ENCODE assay signal across 25 cellular contexts in the genomic region with DNA sequence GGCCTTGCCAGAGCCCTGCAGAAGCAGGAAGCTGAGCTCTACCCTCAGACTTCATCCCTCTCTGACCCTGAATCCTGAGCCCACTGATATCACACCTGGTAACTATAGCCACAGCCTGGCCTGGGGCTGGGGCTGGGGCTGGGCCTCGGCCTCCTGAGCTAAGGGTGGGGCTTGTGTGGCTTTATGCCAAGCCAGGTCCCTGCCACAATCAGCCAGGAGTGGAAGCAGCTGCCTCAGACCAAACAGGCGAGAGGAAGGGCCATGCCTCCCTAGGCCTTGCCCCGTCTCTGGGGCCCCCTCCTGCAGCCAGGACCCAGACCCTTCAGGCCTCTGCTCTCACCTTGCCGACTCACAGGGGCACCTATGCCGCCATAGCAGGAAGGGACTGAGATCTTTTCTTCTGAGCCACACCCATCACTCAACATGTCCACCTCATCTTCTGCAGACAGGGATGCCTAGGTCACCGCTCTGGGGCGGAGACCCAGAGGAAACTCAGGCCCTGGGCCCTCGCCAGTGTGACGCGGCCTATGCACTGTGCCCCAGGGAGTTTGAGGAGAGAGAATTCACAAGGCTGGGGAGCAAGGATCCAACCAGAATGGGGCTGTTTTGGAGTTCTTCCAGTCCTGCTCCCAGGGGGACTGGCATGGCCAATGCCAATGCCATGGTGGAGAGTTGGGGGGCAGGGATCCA. TPM values are rescaled to one million over a fixed set of nuclear protein-coding genes. Genes with fewer than 3 reads are reported as not detected.
DNase-seq lines count a peak whose midpoint lies in the region; ATAC-seq and TF ChIP-seq lines count a peak whose summit lies in the region.
"Had no signal": no experiment of that assay in that cellular context is flagged by ENCODE, and none has a peak within 500 bp of the region (broad histone marks: within the 10 kb centered on the region; RNA-seq: fewer than 3 reads in every experiment).

No MANE protein-coding gene starts in this region.

- TF ChIP-seq CTCF in IMR-90 (conservative IDR thresholded peaks at IDR 0.05; ENCODE audit: low read depth, low read length), result no peak
- no peak for TF ChIP-seq CTCF in prostate gland (IDR thresholded peaks at IDR 0.05)
- TF ChIP-seq CTCF in omental fat pad (IDR thresholded peaks at IDR 0.05), result no peak
- TF ChIP-seq CTCF in GM23338 (conservative IDR thresholded peaks at IDR 0.05; ENCODE audit: low read depth in 2 of 2), result no peak

- no peak overlapping the region for H3K56ac ChIP-seq in IMR-90 (ENCODE audit: extremely low read depth, insufficient read depth, low read length)

- H3K4me3 Mint-ChIP-seq in activated naive CD4-positive, alpha-beta T cell treated with anti-CD3 and anti-CD28 coated beads for 36 hours, result no peak overlapping the region
- no peak overlapping the region for H3K4me3 Mint-ChIP-seq in activated T-helper 17 cell treated with anti-CD3 and anti-CD28 coated beads, Interleukin-2, amount 50 U/mL, for 72 hours
- no peak overlapping the region for H3K4me3 Mint-ChIP-seq in stimulated activated memory B cell treated with anti-CD40 and anti-IgM and Interleukin-4, amounts not matched to agents 10 μg/mL and 1 μg/mL and 100 μg/mL, for 72 hours
- no peak overlapping the region for H3K4me3 Mint-ChIP-seq in GM23338
- H3K4me3 Mint-ChIP-seq: brain; T-helper 1 cell treated with Interleukin-12 subunit alpha and Interleukin-12 subunit beta and Interleukin-4 antibody, amounts not matched to agents 30 μg/mL and 1 μg/mL, for 36 hours had no signal

- intact Hi-C loops in activated naive CD4-positive, alpha-beta T cell treated with anti-CD3 and anti-CD28 coated beads for 36 hours (cut with micrococcal nuclease), result loop anchor here (10.0 kb wide), 1 partner anchor 1056 kb away; a partner anchor contains a TSS
- intact Hi-C loops in IMR-90 (cut with micrococcal nuclease), result no loop called here
- intact Hi-C loops in prostate gland (cut with DNase I), result no loop called here

- H3K9me2 ChIP-seq in GM23338 (ENCODE audit: insufficient read depth), result no peaks in the 10 kb centered on the region

- H2BK5ac ChIP-seq in IMR-90 (ENCODE audit: low read depth, low read length, poor library complexity, severe bottlenecking), result no peak overlapping the region

- H2AK5ac ChIP-seq in IMR-90 (ENCODE audit: low read depth, low read length), result no peak overlapping the region

- in situ Hi-C loops in IMR-90 (cut with MboI; ENCODE audit: low sequenced_read_pairs), result no loop called here

- 0 out of 2 replicates have a peak, but pooled peaks cover 6% of the 10 kb centered on the region for H3K79me2 ChIP-seq in GM23338 (replicated peaks; ENCODE audit: insufficient read depth)

- H2BK15ac ChIP-seq in IMR-90 (ENCODE audit: low read depth, low read length), result no peak overlapping the region

- H3K4ac ChIP-seq in IMR-90 (ENCODE audit: low read depth, low read length), result no peak overlapping the region; the same call in 1 of the 2 replicates

- H3K4me3 ChIP-seq in IMR-90 (ENCODE audit: insufficient read depth, low read depth, low read length) (no peak overlapping the region), prostate gland (no peak overlapping the region), GM23338 (no peak overlapping the region)
- H3K4me3 ChIP-seq: adrenal gland, suprapubic skin had no signal

- dilution Hi-C loops in IMR-90 (cut with HindIII; ENCODE audit: low sequenced_read_pairs, unreplicated experiment), result no loop called here

- no peaks in the 10 kb centered on the region; the same call in 1 of the 2 replicates for H3K36me3 ChIP-seq in IMR-90 (ENCODE audit: control insufficient read depth, insufficient read depth, low read length)
- no peaks in the 10 kb centered on the region for H3K36me3 ChIP-seq in prostate gland
- no peaks in the 10 kb centered on the region for H3K36me3 ChIP-seq in GM23338 (ENCODE audit: insufficient read depth)
- H3K36me3 ChIP-seq: adrenal gland had no signal

- 0 out of 2 replicates have a peak, but pooled peaks cover under 1% of the 10 kb centered on the region for H3F3A ChIP-seq in GM23338 (replicated peaks; ENCODE audit: low read depth)

- no peaks in the 10 kb centered on the region for H3K27me3 Mint-ChIP-seq in activated naive CD4-positive, alpha-beta T cell treated with anti-CD3 and anti-CD28 coated beads for 36 hours (ENCODE audit: low read depth)
- H3K27me3 Mint-ChIP-seq in activated T-helper 17 cell treated with anti-CD3 and anti-CD28 coated beads, Interleukin-2, amount 50 U/mL, for 72 hours, result no peaks in the 10 kb centered on the region
- no peaks in the 10 kb centered on the region for H3K27me3 Mint-ChIP-seq in stimulated activated memory B cell treated with anti-CD40 and anti-IgM and Interleukin-4, amounts not matched to agents 10 μg/mL and 1 μg/mL and 100 μg/mL, for 72 hours
- peaks cover 5% of the 10 kb centered on the region for H3K27me3 Mint-ChIP-seq in GM23338 (ENCODE audit: insufficient read depth, low read depth, poor library complexity)
- H3K27me3 Mint-ChIP-seq: brain had no signal

- H4K20me1 ChIP-seq in IMR-90 (ENCODE audit: insufficient read depth, low read length) (no peaks in the 10 kb centered on the region), GM23338 (replicated peaks; ENCODE audit: insufficient read depth) (no peaks in the 10 kb centered on the region)

- CTCF ChIA-PET in activated naive CD4-positive, alpha-beta T cell treated with anti-CD3 and anti-CD28 coated beads for 36 hours (lab: Charles Lee), result interaction anchor here (0.6 to 1.8 kb wide), 4 partner anchors 12 to 39 kb away, joined by 3 to 8 read pairs (median 4); no protein-coding TSS in a partner anchor
- CTCF ChIA-PET in IMR-90 (lab: Yijun Ruan, JAX), result no interaction called here

- H3K23ac ChIP-seq in IMR-90 (ENCODE audit: low read depth, low read length), result no peak overlapping the region

- no peak for DNase-seq in activated naive CD4-positive, alpha-beta T cell treated with anti-CD3 and anti-CD28 coated beads, Interleukin-2, amount 50 U/mL, for 72 hours (ENCODE audit: low spot score in 2 of 2)
- DNase-seq in activated naive CD4-positive, alpha-beta T cell treated with anti-CD3 and anti-CD28 coated beads for 36 hours, result no peak
- DNase-seq in IMR-90, result no peak
- no peak for DNase-seq in prostate gland (ENCODE audit: low spot score)
- no peak for DNase-seq in omental fat pad (ENCODE audit: low spot score)
- no peak for DNase-seq in GM23338 (ENCODE audit: low spot score)
- DNase-seq: ACHN; activated CD4-positive, alpha-beta T cell treated with anti-CD3 and anti-CD28 coated beads for 4 hours; adrenal gland; Kasumi-1; NCI-H2171; NCI-H526; RPMI8226 had no signal

- TF ChIP-seq POLR2A in IMR-90 (IDR thresholded peaks at IDR 0.05; ENCODE audit: low read depth, low read length) (no peak), prostate gland (IDR thresholded peaks at IDR 0.05) (no peak)

- ATAC-seq in activated naive CD4-positive, alpha-beta T cell treated with anti-CD3 and anti-CD28 coated beads, Interleukin-2, amount 50 U/mL, for 72 hours, result no peak
- ATAC-seq in IMR-90 (ENCODE audit: low read depth), result no peak
- ATAC-seq in activated T-helper 17 cell treated with anti-CD3 and anti-CD28 coated beads, Interleukin-2, amount 50 U/mL, for 72 hours (replicated peaks), result no peak
- no peak for ATAC-seq in stimulated activated memory B cell treated with anti-CD40 and anti-IgM and Interleukin-4, amounts not matched to agents 10 μg/mL and 1 μg/mL and 100 μg/mL, for 72 hours
- ATAC-seq in omental fat pad (ENCODE audit: low FRiP score), result no peak
- no peak for ATAC-seq in GM23338

- H2AK9ac ChIP-seq in IMR-90 (replicated peaks; ENCODE audit: low read depth, low read length, poor library complexity), result peak overlapping the region; percentile 68

- POLR2A ChIA-PET in IMR-90 (lab: Charles Lee; ENCODE audit: unreplicated experiment), result no interaction called here

- peak overlapping the region; percentile 16 for H2AFZ ChIP-seq in IMR-90 (replicated peaks; ENCODE audit: low read length, poor library complexity)
- H2AFZ ChIP-seq in GM23338, result no peak overlapping the region

- peaks cover 9 to 50% of the 10 kb centered on the region in 2 experiments; a peak in 3 of 4 replicates for H3K79me1 ChIP-seq in IMR-90 (ENCODE audit: low read depth in 1 of 2, low read length in 2 of 2)

- peaks cover 25% of the 10 kb centered on the region for H3K9me1 ChIP-seq in IMR-90 (ENCODE audit: insufficient read depth, low read length)

- no peaks in the 10 kb centered on the region for H3K27me3 ChIP-seq in IMR-90 (ENCODE audit: control insufficient read depth, insufficient read depth, low read length)
- H3K27me3 ChIP-seq in prostate gland (replicated peaks; ENCODE audit: insufficient read depth), result no peaks in the 10 kb centered on the region
- no peaks in the 10 kb centered on the region for H3K27me3 ChIP-seq in GM23338 (ENCODE audit: insufficient read depth)
- H3K27me3 ChIP-seq: adrenal gland, neutrophil, suprapubic skin had no signal

- H3K4me2 ChIP-seq in IMR-90 (ENCODE audit: low read depth, low read length), result no peak overlapping the region
- no peak overlapping the region for H3K4me2 ChIP-seq in GM23338

- H3K9me3 ChIP-seq in IMR-90 (ENCODE audit: control insufficient read depth, insufficient read depth, low read length), result no peaks in the 10 kb centered on the region
- no peaks in the 10 kb centered on the region for H3K9me3 ChIP-seq in prostate gland
- H3K9me3 ChIP-seq: adrenal gland, neutrophil, suprapubic skin had no signal

- no peak overlapping the region for H3K18ac ChIP-seq in IMR-90 (ENCODE audit: low read depth, low read length)

- no peaks in the 10 kb centered on the region for H3K36me3 Mint-ChIP-seq in activated naive CD4-positive, alpha-beta T cell treated with anti-CD3 and anti-CD28 coated beads, Interleukin-2, amount 50 U/mL, for 72 hours
- H3K36me3 Mint-ChIP-seq in activated naive CD4-positive, alpha-beta T cell treated with anti-CD3 and anti-CD28 coated beads for 36 hours (ENCODE audit: low read depth), result peaks cover 2% of the 10 kb centered on the region
- no peaks in the 10 kb centered on the region for H3K36me3 Mint-ChIP-seq in activated T-helper 17 cell treated with anti-CD3 and anti-CD28 coated beads, Interleukin-2, amount 50 U/mL, for 72 hours (ENCODE audit: low read depth)
- peaks cover 21% of the 10 kb centered on the region for H3K36me3 Mint-ChIP-seq in stimulated activated memory B cell treated with anti-CD40 and anti-IgM and Interleukin-4, amounts not matched to agents 10 μg/mL and 1 μg/mL and 100 μg/mL, for 72 hours
- H3K36me3 Mint-ChIP-seq in GM23338 (ENCODE audit: low read depth), result no peaks in the 10 kb centered on the region
- H3K36me3 Mint-ChIP-seq: brain had no signal

- no peak for TF ChIP-seq RAD21 in IMR-90 (IDR thresholded peaks at IDR 0.05; ENCODE audit: low read length)

- 88% methylated on average over 3 of the region's 10 CpGs; no CpG with 5 or more reads in 1 of the 2 experiments for WGBS in IMR-90 (ENCODE audit: extremely low coverage in 2 of 2, insufficient read length in 1 of 2), 2 experiments
- WGBS in prostate gland, result 85% methylated on average over 8 of the region's 10 CpGs

- H2BK20ac ChIP-seq in IMR-90 (ENCODE audit: low read depth, low read length), result no peak overlapping the region

- H4K5ac ChIP-seq in IMR-90 (ENCODE audit: low read depth, low read length), result no peak overlapping the region

- peaks cover 15% of the 10 kb centered on the region for H3K4me1 ChIP-seq in IMR-90 (ENCODE audit: control insufficient read depth, insufficient read depth, low read length)
- no peaks in the 10 kb centered on the region for H3K4me1 ChIP-seq in prostate gland (replicated peaks)
- peaks cover 5% of the 10 kb centered on the region; the same call in 1 of the 2 replicates for H3K4me1 ChIP-seq in GM23338 (ENCODE audit: insufficient read depth)

- no peak overlapping the region for H3K9ac ChIP-seq in IMR-90 (ENCODE audit: low read depth, low read length)

- peak overlapping the region; percentile 47; the same call in 1 of the 2 replicates for H4K91ac ChIP-seq in IMR-90 (ENCODE audit: insufficient read depth, low read depth, low read length)

- no peaks in the 10 kb centered on the region for H3K9me3 Mint-ChIP-seq in activated naive CD4-positive, alpha-beta T cell treated with anti-CD3 and anti-CD28 coated beads, Interleukin-2, amount 50 U/mL, for 72 hours
- H3K9me3 Mint-ChIP-seq in activated naive CD4-positive, alpha-beta T cell treated with anti-CD3 and anti-CD28 coated beads for 36 hours, result no peaks in the 10 kb centered on the region
- no peaks in the 10 kb centered on the region for H3K9me3 Mint-ChIP-seq in activated T-helper 17 cell treated with anti-CD3 and anti-CD28 coated beads, Interleukin-2, amount 50 U/mL, for 72 hours
- H3K9me3 Mint-ChIP-seq in stimulated activated memory B cell treated with anti-CD40 and anti-IgM and Interleukin-4, amounts not matched to agents 10 μg/mL and 1 μg/mL and 100 μg/mL, for 72 hours, result no peaks in the 10 kb centered on the region
- no peaks in the 10 kb centered on the region for H3K9me3 Mint-ChIP-seq in GM23338
- H3K9me3 Mint-ChIP-seq: brain; T-helper 1 cell treated with Interleukin-12 subunit alpha and Interleukin-12 subunit beta and Interleukin-4 antibody, amounts not matched to agents 30 μg/mL and 1 μg/mL, for 36 hours had no signal

- peak overlapping the region; percentile 61 to 77 for H3K27ac Mint-ChIP-seq in activated naive CD4-positive, alpha-beta T cell treated with anti-CD3 and anti-CD28 coated beads, Interleukin-2, amount 50 U/mL, for 72 hours
- H3K27ac Mint-ChIP-seq in activated naive CD4-positive, alpha-beta T cell treated with anti-CD3 and anti-CD28 coated beads for 36 hours, result no peak overlapping the region
- H3K27ac Mint-ChIP-seq in activated T-helper 17 cell treated with anti-CD3 and anti-CD28 coated beads, Interleukin-2, amount 50 U/mL, for 72 hours, result peak overlapping the region; percentile 58
- peak overlapping the region; percentile 75 for H3K27ac Mint-ChIP-seq in stimulated activated memory B cell treated with anti-CD40 and anti-IgM and Interleukin-4, amounts not matched to agents 10 μg/mL and 1 μg/mL and 100 μg/mL, for 72 hours
- H3K27ac Mint-ChIP-seq in GM23338, result no peak overlapping the region

- H2BK120ac ChIP-seq in IMR-90 (ENCODE audit: low read depth, low read length), result no peak overlapping the region

- no peak overlapping the region for H3K27ac ChIP-seq in IMR-90 (ENCODE audit: insufficient read depth, low read length)
- H3K27ac ChIP-seq in prostate gland, result no peak overlapping the region
- no peak overlapping the region for H3K27ac ChIP-seq in GM23338 (ENCODE audit: low read depth)
- H3K27ac ChIP-seq: adrenal gland, C4-2B, epithelial cell of prostate, neutrophil, suprapubic skin had no signal

- H4K8ac ChIP-seq in IMR-90 (ENCODE audit: low read depth in 2 of 2, low read length in 2 of 2), result no peak overlapping the region

- no TSS peak for BruUV-seq in IMR-90 (replicated peaks; lab: Mats Ljungman, UMichigan)

- peaks cover 28% of the 10 kb centered on the region for H3K4me1 Mint-ChIP-seq in activated naive CD4-positive, alpha-beta T cell treated with anti-CD3 and anti-CD28 coated beads for 36 hours (ENCODE audit: low read depth)
- peaks cover 4% of the 10 kb centered on the region for H3K4me1 Mint-ChIP-seq in activated T-helper 17 cell treated with anti-CD3 and anti-CD28 coated beads, Interleukin-2, amount 50 U/mL, for 72 hours
- peaks cover 39% of the 10 kb centered on the region for H3K4me1 Mint-ChIP-seq in stimulated activated memory B cell treated with anti-CD40 and anti-IgM and Interleukin-4, amounts not matched to agents 10 μg/mL and 1 μg/mL and 100 μg/mL, for 72 hours
- peaks cover 3% of the 10 kb centered on the region; the same call in 2 of the 3 replicates for H3K4me1 Mint-ChIP-seq in GM23338

- H3K14ac ChIP-seq in IMR-90 (replicated peaks; ENCODE audit: low read depth, low read length), result no peak overlapping the region

RNA-seq across cellular contexts. Expression of a gene that starts 5.7 kb away (rescaled TPM):
- total RNA-seq in activated naive CD4-positive, alpha-beta T cell treated with anti-CD3 and anti-CD28 coated beads, Interleukin-2, amount 50 U/mL, for 72 hours, result 10 to 100 TPM; 21.0 to 25.8 TPM
- total RNA-seq in activated naive CD4-positive, alpha-beta T cell treated with anti-CD3 and anti-CD28 coated beads for 36 hours, result 10 to 100 TPM; 26.4 to 26.9 TPM
- 3.6 and 5.2 TPM in 2 replicates for total RNA-seq in IMR-90 (2012; rRNA removed)
- 17.0 and 18.4 TPM in 2 replicates for polyA plus RNA-seq in IMR-90 (2012; rRNA removed)
- 10.1 and 13.9 TPM in 2 replicates for polyA plus RNA-seq in IMR-90 (2012; cell fraction: cytosol; rRNA removed)
- polyA plus RNA-seq in IMR-90 (2012; cell fraction: nucleus; rRNA removed; ENCODE audit: low replicate concordance), result 151 and 169 TPM in 2 replicates
- total RNA-seq in activated T-helper 17 cell treated with anti-CD3 and anti-CD28 coated beads, Interleukin-2, amount 50 U/mL, for 72 hours, result 10 to 100 TPM; 17.9 to 23.2 TPM
- 10 to 100 TPM; 13.2 to 18.1 TPM for total RNA-seq in prostate gland
- 10 to 100 TPM; 12.2 to 23.8 (median 17.7) TPM for total RNA-seq in omental fat pad
- 8.0 and 9.4 TPM in 2 replicates for total RNA-seq in GM23338 (2014; rRNA removed; shearing (Covaris generic))
- polyA plus RNA-seq in GM23338 (2016; fragmentation: Nextera tagmentation; extraction: Ambion mirVana), result 7.3 and 8.3 TPM in 2 replicates

RNA-seq across cellular contexts. Expression of a gene that starts 17.0 kb away (rescaled TPM):
- total RNA-seq in activated naive CD4-positive, alpha-beta T cell treated with anti-CD3 and anti-CD28 coated beads, Interleukin-2, amount 50 U/mL, for 72 hours, result 100 to 1,000 TPM; 343 to 698 TPM
- total RNA-seq in activated naive CD4-positive, alpha-beta T cell treated with anti-CD3 and anti-CD28 coated beads for 36 hours, result 100 to 1,000 TPM; 129 to 141 TPM
- total RNA-seq in IMR-90 (2012; rRNA removed) (not detected in 2 replicates), prostate gland (1 to 10 TPM; 3.2 to 5.3 TPM), omental fat pad (100 to 1,000 TPM in 1 of 4 donors, 10 to 100 TPM in 1, 1 to 10 TPM in 1, not detected in 1; 4.3 to 227 (median 13.2) TPM)
- polyA plus RNA-seq in IMR-90 (2012; rRNA removed) (1.3 and 1.6 TPM in 2 replicates), GM23338 (2016; fragmentation: Nextera tagmentation; extraction: Ambion mirVana) (7.3 and 9.6 TPM in 2 replicates)
- 0.30 TPM in 1 of 2 replicates, not detected in the other for polyA plus RNA-seq in IMR-90 (2012; cell fraction: cytosol; rRNA removed)
- polyA plus RNA-seq in IMR-90 (2012; cell fraction: nucleus; rRNA removed; ENCODE audit: low replicate concordance), result 0.36 TPM in 1 of 2 replicates, not detected in the other
- total RNA-seq in activated T-helper 17 cell treated with anti-CD3 and anti-CD28 coated beads, Interleukin-2, amount 50 U/mL, for 72 hours, result 100 to 1,000 TPM; 218 to 542 TPM
- total RNA-seq in GM23338 (2014; rRNA removed; shearing (Covaris generic)), result not detected in 2 replicates
- total RNA-seq: cerebellum, kidney epithelial cell, lung microvascular endothelial cell, skeletal muscle tissue had no signal

RNA-seq across cellular contexts. Expression of a gene that starts 20.8 kb away (rescaled TPM):
- 100 to 1,000 TPM; 261 to 364 TPM for total RNA-seq in activated naive CD4-positive, alpha-beta T cell treated with anti-CD3 and anti-CD28 coated beads, Interleukin-2, amount 50 U/mL, for 72 hours
- total RNA-seq in activated naive CD4-positive, alpha-beta T cell treated with anti-CD3 and anti-CD28 coated beads for 36 hours, result 100 to 1,000 TPM; 130 to 132 TPM
- 32.2 and 35.0 TPM in 2 replicates for total RNA-seq in IMR-90 (2012; rRNA removed)
- 483 and 565 TPM in 2 replicates for polyA plus RNA-seq in IMR-90 (2012; rRNA removed)
- polyA plus RNA-seq in IMR-90 (2012; cell fraction: cytosol; rRNA removed), result 551 and 581 TPM in 2 replicates
- polyA plus RNA-seq in IMR-90 (2012; cell fraction: nucleus; rRNA removed; ENCODE audit: low replicate concordance), result 124 and 136 TPM in 2 replicates
- total RNA-seq in activated T-helper 17 cell treated with anti-CD3 and anti-CD28 coated beads, Interleukin-2, amount 50 U/mL, for 72 hours, result 100 to 1,000 TPM; 258 to 280 TPM
- total RNA-seq in prostate gland, result 10 to 100 TPM; 37.4 to 55.3 TPM
- 100 to 1,000 TPM in 1 of 4 donors, 10 to 100 TPM in 3; 42.4 to 124 (median 82.4) TPM for total RNA-seq in omental fat pad
- total RNA-seq in GM23338 (2014; rRNA removed; shearing (Covaris generic)), result 28.9 and 30.9 TPM in 2 replicates
- polyA plus RNA-seq in GM23338 (2016; fragmentation: Nextera tagmentation; extraction: Ambion mirVana), result 370 and 378 TPM in 2 replicates

RNA-seq across cellular contexts. Expression of a gene that starts 53.2 kb away (rescaled TPM):
- 1 to 10 TPM; 1.0 to 6.0 TPM for total RNA-seq in activated naive CD4-positive, alpha-beta T cell treated with anti-CD3 and anti-CD28 coated beads, Interleukin-2, amount 50 U/mL, for 72 hours
- under 1 TPM; 0.37 to 0.72 TPM for total RNA-seq in activated naive CD4-positive, alpha-beta T cell treated with anti-CD3 and anti-CD28 coated beads for 36 hours
- not detected in 2 replicates for total RNA-seq in IMR-90 (2012; rRNA removed)
- not detected in 2 replicates for polyA plus RNA-seq in IMR-90 (2012; rRNA removed)
- polyA plus RNA-seq in IMR-90 (2012; cell fraction: cytosol; rRNA removed), result 0.01 and 0.05 TPM in 2 replicates
- 0.31 and 0.32 TPM in 2 replicates for polyA plus RNA-seq in IMR-90 (2012; cell fraction: nucleus; rRNA removed; ENCODE audit: low replicate concordance)
- total RNA-seq in activated T-helper 17 cell treated with anti-CD3 and anti-CD28 coated beads, Interleukin-2, amount 50 U/mL, for 72 hours, result 10 to 100 TPM in 1 of 2 donors, under 1 TPM in 1; 0.37 to 13.6 TPM
- total RNA-seq in prostate gland, result 1 to 10 TPM; 3.9 to 4.8 TPM
- not detected for total RNA-seq in omental fat pad
- 10.0 and 18.4 TPM in 2 replicates for total RNA-seq in GM23338 (2014; rRNA removed; shearing (Covaris generic))
- polyA plus RNA-seq in GM23338 (2016; fragmentation: Nextera tagmentation; extraction: Ambion mirVana), result 17.6 and 19.4 TPM in 2 replicates
- total RNA-seq: adrenal gland, lung microvascular endothelial cell, skeletal muscle tissue had no signal

Comparison
In these comparisons a context has a peak if more than half of its experiments do, and no peak if none do; other contexts are left out.
1. H3K27ac Mint-ChIP-seq: peak in activated naive CD4-positive, alpha-beta T cell treated with anti-CD3 and anti-CD28 coated beads, Interleukin-2, amount 50 U/mL, for 72 hours (2 of 2), activated T-helper 17 cell treated with anti-CD3 and anti-CD28 coated beads, Interleukin-2, amount 50 U/mL, for 72 hours (single experiment) and stimulated activated memory B cell treated with anti-CD40 and anti-IgM and Interleukin-4, amounts not matched to agents 10 μg/mL and 1 μg/mL and 100 μg/mL, for 72 hours (single experiment); none in activated naive CD4-positive, alpha-beta T cell treated with anti-CD3 and anti-CD28 coated beads for 36 hours (single experiment) and GM23338 (single experiment).